ENCODE assay signal across 1 cellular context in genomic region chr6:12751694-12752304, GRCh38.
TF ChIP-seq lines count a peak whose summit lies in the region.

No MANE protein-coding gene starts in this region.

TF ChIP-seq in HepG2, 621 proteins besides CTCF, POLR2A, EP300 and RAD21 (continued from another document and continues in another):
- TF ChIP-seq ZNF281 (CRISPR knock-in tag; IDR thresholded peaks at IDR 0.05; ENCODE audit: borderline replicate concordance) (peak; percentile 53; the same call in 1 of the 2 replicates), SP2 (CRISPR knock-in tag; IDR thresholded peaks at IDR 0.05) (no peak), NFIB (CRISPR knock-in tag; IDR thresholded peaks at IDR 0.05; ENCODE audit: borderline replicate concordance) (no peak), MED1 (CRISPR knock-in tag; IDR thresholded peaks at IDR 0.05) (peak; percentile 39; the same call in 1 of the 2 replicates), ZNF17 (CRISPR knock-in tag; IDR thresholded peaks at IDR 0.05) (no peak), ZNF782 (CRISPR knock-in tag; IDR thresholded peaks at IDR 0.05; ENCODE audit: borderline replicate concordance) (no peak), ZNF792 (CRISPR knock-in tag; IDR thresholded peaks at IDR 0.05) (peak; percentile 84; the same call in 1 of the 2 replicates), ZMYM4 (CRISPR knock-in tag; IDR thresholded peaks at IDR 0.05) (0 out of 2 replicates have a peak, but pooled peaks have one; percentile 18), ATF1 (CRISPR knock-in tag; IDR thresholded peaks at IDR 0.05) (no peak), PHF20 (CRISPR knock-in tag; IDR thresholded peaks at IDR 0.05) (no peak), LBX2 (CRISPR knock-in tag; IDR thresholded peaks at IDR 0.05; ENCODE audit: borderline replicate concordance) (no peak), ZNF496 (CRISPR knock-in tag; IDR thresholded peaks at IDR 0.05; ENCODE audit: insufficient replicate concordance) (no peak), ATAD3A (CRISPR knock-in tag; IDR thresholded peaks at IDR 0.05) (no peak), PRDM15 (CRISPR knock-in tag; IDR thresholded peaks at IDR 0.05) (0 out of 2 replicates have a peak, but pooled peaks have one; percentile 45), SCMH1 (CRISPR knock-in tag; IDR thresholded peaks at IDR 0.05; ENCODE audit: borderline replicate concordance) (no peak), ZNF292 (CRISPR knock-in tag; IDR thresholded peaks at IDR 0.05; ENCODE audit: borderline replicate concordance, low read depth) (no peak), ESRRA (CRISPR knock-in tag; IDR thresholded peaks at IDR 0.05; ENCODE audit: low read depth) (no peak), ZBTB21 (CRISPR knock-in tag; IDR thresholded peaks at IDR 0.05) (peak; percentile 39; the same call in 1 of the 2 replicates), POLR2AphosphoS2 (IDR thresholded peaks at IDR 0.05; ENCODE audit: low read depth, low read length) (no peak), HMGXB3 (CRISPR knock-in tag; IDR thresholded peaks at IDR 0.05; ENCODE audit: borderline replicate concordance) (peak; percentile 70; the same call in 1 of the 2 replicates), ZFP91 (CRISPR knock-in tag; IDR thresholded peaks at IDR 0.05; ENCODE audit: borderline replicate concordance) (no peak), TEF (CRISPR knock-in tag; IDR thresholded peaks at IDR 0.05) (0 out of 2 replicates have a peak, but pooled peaks have one; percentile 50), MTF2 (CRISPR knock-in tag; IDR thresholded peaks at IDR 0.05; ENCODE audit: borderline replicate concordance) (no peak), PCBP1 (IDR thresholded peaks at IDR 0.05; ENCODE audit: borderline replicate concordance, low read depth, low read length) (no peak), ZNF891 (CRISPR knock-in tag; IDR thresholded peaks at IDR 0.05) (no peak), ZNF274 (CRISPR knock-in tag; IDR thresholded peaks at IDR 0.05) (no peak), ZNF570 (CRISPR knock-in tag; IDR thresholded peaks at IDR 0.05; ENCODE audit: borderline replicate concordance) (no peak), ZNF430 (CRISPR knock-in tag; IDR thresholded peaks at IDR 0.05) (peak; percentile 52; the same call in 1 of the 2 replicates), KDM3A (CRISPR knock-in tag; IDR thresholded peaks at IDR 0.05; ENCODE audit: low read depth) (no peak), ZNF124 (CRISPR knock-in tag; IDR thresholded peaks at IDR 0.05) (peak; percentile 60; the same call in 1 of the 2 replicates), NFKB2 (CRISPR knock-in tag; IDR thresholded peaks at IDR 0.05; ENCODE audit: borderline replicate concordance) (no peak), GRHL1 (CRISPR knock-in tag; conservative IDR thresholded peaks at IDR 0.05) (no peak), SALL2 (CRISPR knock-in tag; IDR thresholded peaks at IDR 0.05) (no peak), STAT5B (CRISPR knock-in tag; IDR thresholded peaks at IDR 0.05) (no peak), ZBTB39 (CRISPR knock-in tag; IDR thresholded peaks at IDR 0.05) (no peak), ZNF230 (CRISPR knock-in tag; IDR thresholded peaks at IDR 0.05) (no peak), KMT2A (CRISPR knock-in tag; IDR thresholded peaks at IDR 0.05) (no peak), GMEB2 (CRISPR knock-in tag; IDR thresholded peaks at IDR 0.05; ENCODE audit: low read depth) (no peak)
